Comparison of ENCODE assay signal across 8 cellular contexts in the genomic region with DNA sequence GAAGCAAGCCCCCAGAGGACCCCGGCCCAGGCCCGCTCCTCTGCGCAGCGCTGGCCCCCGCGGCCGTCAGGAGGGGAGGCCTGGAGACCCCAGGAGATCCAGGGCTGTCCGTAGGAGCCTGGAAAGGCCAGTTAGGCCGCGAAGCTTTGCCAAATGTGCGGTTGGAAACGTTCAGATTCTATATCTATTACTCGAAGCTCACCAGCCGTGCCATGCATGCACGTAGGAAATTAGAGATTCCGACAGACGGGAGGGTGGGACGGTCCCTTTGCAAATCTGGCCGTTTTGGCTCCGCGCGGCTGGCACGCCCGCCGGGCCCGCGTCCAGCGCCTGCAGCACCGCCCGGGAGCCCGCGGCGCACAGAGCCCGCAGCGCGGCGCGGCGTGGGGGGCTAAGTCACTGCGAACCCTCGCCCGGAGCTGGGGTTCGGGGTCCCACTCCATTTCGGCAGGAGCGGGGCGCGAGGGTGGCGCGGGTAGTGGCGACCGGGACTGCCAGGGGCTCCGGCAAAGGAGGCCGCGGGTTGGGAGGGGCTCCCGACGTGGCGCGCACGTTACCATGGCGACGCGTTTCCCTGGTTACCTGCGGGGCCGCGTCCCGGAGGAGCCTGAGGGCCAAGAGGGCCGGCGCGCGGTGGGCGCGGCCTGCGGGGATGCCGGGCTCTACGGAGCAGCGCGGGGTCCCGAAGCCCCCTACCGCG.
DNase-seq lines count a peak whose midpoint lies in the region; ATAC-seq and TF ChIP-seq lines count a peak whose summit lies in the region.

No MANE protein-coding gene starts in this region.

- no peak overlapping the region for H2AFZ ChIP-seq in neural cell (ENCODE audit: low read depth, low read length)

- no peaks in the 10 kb centered on the region for H3K9me2 ChIP-seq in neural cell (ENCODE audit: insufficient read depth, low read length)

- H3K79me2 ChIP-seq in neural cell (replicated peaks; ENCODE audit: insufficient read depth, low read length) = no peaks in the 10 kb centered on the region

- no peaks in the 10 kb centered on the region for H4K20me1 ChIP-seq in neural cell (ENCODE audit: insufficient read depth)

- ATAC-seq in HG02870 (IDR thresholded peaks at IDR 0.05; ENCODE audit: unreplicated experiment) (no peak), HG03175 (IDR thresholded peaks at IDR 0.05; ENCODE audit: unreplicated experiment) (no peak)

- TF ChIP-seq RAD21 in neural cell (conservative IDR thresholded peaks at IDR 0.05) = no peak

- H3K27ac ChIP-seq in neural cell (ENCODE audit: low read length) = no peak overlapping the region

- H3K4me3 ChIP-seq in epithelial cell of proximal tubule (ENCODE audit: low read depth, low read length) (peak overlapping the region; percentile 47), neural cell (ENCODE audit: low read length) (peak overlapping the region; percentile 64)

- H3F3A ChIP-seq in neural cell (ENCODE audit: insufficient read depth, low read length, poor library complexity, severe bottlenecking) = no peaks in the 10 kb centered on the region

- no peak for TF ChIP-seq EP300 in neural cell (conservative IDR thresholded peaks at IDR 0.05; ENCODE audit: poor library complexity, severe bottlenecking)

- peak overlapping the region; percentile 46 for H3K9ac ChIP-seq in neural cell (ENCODE audit: low read length)

- H3K36me3 ChIP-seq in neural cell (ENCODE audit: insufficient read depth, low read length) = no peaks in the 10 kb centered on the region

- H3K27me3 ChIP-seq in neural cell (ENCODE audit: insufficient read depth, low read depth, low read length) = no peaks in the 10 kb centered on the region

- H3K9me3 ChIP-seq in neural cell (ENCODE audit: low read length) = no peaks in the 10 kb centered on the region

- no peak for TF ChIP-seq CTCF in epithelial cell of proximal tubule (conservative IDR thresholded peaks at IDR 0.05; ENCODE audit: low read depth, low read length)
- TF ChIP-seq CTCF in neural cell (IDR thresholded peaks at IDR 0.05; ENCODE audit: poor library complexity, severe bottlenecking) = no peak

- DNase-seq in AG08395 (ENCODE audit: low spot score) (peak; percentile 32), NCI-H1105 (lab: John Stamatoyannopoulos, UW) (peak; percentile 86), epithelial cell of proximal tubule (ENCODE audit: low read depth) (no peak), NOMO-1 treated with dmso at 0.1 percent for 144 hours (lab: John Stamatoyannopoulos, UW; ENCODE audit: unreplicated experiment) (no peak), superior temporal gyrus (ENCODE audit: extremely low spot score) (no peak)

- H3K4me2 ChIP-seq in neural cell (ENCODE audit: low read length) = no peak overlapping the region

TF ChIP-seq in neural cell, 6 proteins besides CTCF, POLR2A, EP300 and RAD21:
- TF ChIP-seq EZH2 (IDR thresholded peaks at IDR 0.05; ENCODE audit: borderline replicate concordance, insufficient read depth, low read length, poor library complexity, severe bottlenecking) (no peak), MXI1 (conservative IDR thresholded peaks at IDR 0.05; ENCODE audit: poor library complexity, severe bottlenecking) (no peak), POLR2AphosphoS5 (IDR thresholded peaks at IDR 0.05) (no peak), TAF1 (IDR thresholded peaks at IDR 0.05; ENCODE audit: low read depth) (no peak), SMC3 (conservative IDR thresholded peaks at IDR 0.05; ENCODE audit: poor library complexity) (no peak)
- TF ChIP-seq, protein P1, sequence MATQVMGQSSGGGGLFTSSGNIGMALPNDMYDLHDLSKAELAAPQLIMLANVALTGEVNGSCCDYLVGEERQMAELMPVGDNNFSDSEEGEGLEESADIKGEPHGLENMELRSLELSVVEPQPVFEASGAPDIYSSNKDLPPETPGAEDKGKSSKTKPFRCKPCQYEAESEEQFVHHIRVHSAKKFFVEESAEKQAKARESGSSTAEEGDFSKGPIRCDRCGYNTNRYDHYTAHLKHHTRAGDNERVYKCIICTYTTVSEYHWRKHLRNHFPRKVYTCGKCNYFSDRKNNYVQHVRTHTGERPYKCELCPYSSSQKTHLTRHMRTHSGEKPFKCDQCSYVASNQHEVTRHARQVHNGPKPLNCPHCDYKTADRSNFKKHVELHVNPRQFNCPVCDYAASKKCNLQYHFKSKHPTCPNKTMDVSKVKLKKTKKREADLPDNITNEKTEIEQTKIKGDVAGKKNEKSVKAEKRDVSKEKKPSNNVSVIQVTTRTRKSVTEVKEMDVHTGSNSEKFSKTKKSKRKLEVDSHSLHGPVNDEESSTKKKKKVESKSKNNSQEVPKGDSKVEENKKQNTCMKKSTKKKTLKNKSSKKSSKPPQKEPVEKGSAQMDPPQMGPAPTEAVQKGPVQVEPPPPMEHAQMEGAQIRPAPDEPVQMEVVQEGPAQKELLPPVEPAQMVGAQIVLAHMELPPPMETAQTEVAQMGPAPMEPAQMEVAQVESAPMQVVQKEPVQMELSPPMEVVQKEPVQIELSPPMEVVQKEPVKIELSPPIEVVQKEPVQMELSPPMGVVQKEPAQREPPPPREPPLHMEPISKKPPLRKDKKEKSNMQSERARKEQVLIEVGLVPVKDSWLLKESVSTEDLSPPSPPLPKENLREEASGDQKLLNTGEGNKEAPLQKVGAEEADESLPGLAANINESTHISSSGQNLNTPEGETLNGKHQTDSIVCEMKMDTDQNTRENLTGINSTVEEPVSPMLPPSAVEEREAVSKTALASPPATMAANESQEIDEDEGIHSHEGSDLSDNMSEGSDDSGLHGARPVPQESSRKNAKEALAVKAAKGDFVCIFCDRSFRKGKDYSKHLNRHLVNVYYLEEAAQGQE (IDR thresholded peaks at IDR 0.05; ENCODE audit: borderline replicate concordance) = no peak
TF ChIP-seq in neural cell: peak in this region for 0.

Comparison
In these comparisons a context has a peak if more than half of its experiments do, and no peak if none do; other contexts are left out.
1. DNase-seq: peak in AG08395 (single experiment) and NCI-H1105 (single experiment); none in epithelial cell of proximal tubule (single experiment), NOMO-1 treated with dmso at 0.1 percent for 144 hours (single experiment) and superior temporal gyrus (single experiment).